11 cellular contexts compared by ENCODE assay signal in the genomic region with DNA sequence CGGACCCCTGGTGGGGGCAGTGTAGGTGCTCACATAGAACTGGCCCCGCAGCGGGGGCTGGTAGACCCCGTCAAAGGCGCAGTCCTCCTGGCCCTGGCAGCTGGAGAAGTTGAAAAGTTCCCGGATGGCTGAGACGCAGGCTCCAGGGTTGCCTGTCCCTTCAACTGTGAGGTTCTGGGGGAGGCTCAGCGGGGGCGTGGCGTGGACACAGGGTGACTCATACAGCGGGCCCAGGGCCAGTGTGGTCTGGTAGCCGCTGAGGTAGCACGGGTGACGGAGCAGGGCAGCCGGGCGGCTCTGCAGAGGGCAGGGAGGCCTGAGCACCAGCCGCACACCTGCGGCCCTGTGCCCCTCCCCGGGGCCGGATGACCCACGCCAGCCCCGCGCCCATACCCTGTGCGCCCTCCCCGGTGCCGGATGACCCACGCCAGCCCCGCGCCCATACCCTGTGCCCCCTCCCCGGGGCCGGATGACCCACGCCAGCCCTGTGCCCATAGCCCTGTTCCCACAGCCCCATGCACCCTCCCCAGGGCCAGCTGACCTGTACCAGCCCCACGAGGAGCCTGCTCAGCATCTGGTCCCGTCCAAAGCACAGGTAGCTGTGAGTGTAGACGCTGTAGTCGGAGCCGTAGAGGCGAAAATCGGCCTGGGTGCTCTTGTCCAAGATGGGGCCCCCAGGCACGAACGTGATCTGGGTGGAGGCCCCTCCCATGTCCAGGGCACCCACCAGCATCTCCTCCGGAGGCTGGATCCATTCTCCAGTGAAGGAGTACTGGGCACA. TPM values are rescaled to one million over a fixed set of nuclear protein-coding genes. Genes with fewer than 3 reads are reported as not detected.
DNase-seq lines count a peak whose midpoint lies in the region; ATAC-seq, FAIRE-seq and TF ChIP-seq lines count a peak whose summit lies in the region.
"Had no signal": no experiment of that assay in that cellular context is flagged by ENCODE, and none has a peak within 500 bp of the region (broad histone marks: within the 10 kb centered on the region; RNA-seq: fewer than 3 reads in every experiment).

No MANE protein-coding gene starts in this region.

- CTCF ChIA-PET in activated B cell treated with CpG ODN at 0.5 μM for 24 hours (lab: Charles Lee): no interaction called here
- CTCF ChIA-PET in activated naive CD4-positive, alpha-beta T cell treated with anti-CD3 and anti-CD28 coated beads, Interleukin-2, amount 10 ng/mL, durations not matched to agents 7 days and 5 days (lab: Charles Lee): no interaction called here

- H3K4me3 ChIP-seq in kidney (ENCODE audit: low read length in 2 of 2) (no peak overlapping the region), thoracic aorta (no peak overlapping the region)

- H3K9me3 ChIP-seq in kidney (ENCODE audit: control insufficient read depth in 1 of 2, low read length in 2 of 2) (no peaks in the 10 kb centered on the region), thoracic aorta (no peaks in the 10 kb centered on the region)

- H3K36me3 ChIP-seq in kidney (ENCODE audit: control insufficient read depth in 1 of 2, insufficient read depth in 2 of 2, low read length in 2 of 2) (no peaks in the 10 kb centered on the region), thoracic aorta (no peaks in the 10 kb centered on the region)

- no peak overlapping the region for H3K4me3 Mint-ChIP-seq in activated B cell treated with CpG ODN at 0.5 μM for 24 hours
- no peak overlapping the region for H3K4me3 Mint-ChIP-seq in activated naive CD4-positive, alpha-beta T cell treated with anti-CD3 and anti-CD28 coated beads, Interleukin-2, amount 10 ng/mL, durations not matched to agents 7 days and 5 days
- H3K4me3 Mint-ChIP-seq: T-helper 17 cell had no signal

- peak; percentile 90 for DNase-seq in HT-29 (ENCODE audit: low spot score)
- DNase-seq in activated B cell treated with CpG ODN at 0.5 μM for 24 hours: no peak
- DNase-seq in kidney: peak; percentile 96
- no peak for DNase-seq in thoracic aorta (ENCODE audit: low spot score)
- DNase-seq in stimulated activated CD4-positive, alpha-beta T cell treated with anti-CD3 and anti-CD28 coated beads, Interleukin-1b, Interleukin-23, amount 100 ng/mL, for 48 hours: no peak
- no peak for DNase-seq in activated naive CD4-positive, alpha-beta T cell treated with anti-CD3 and anti-CD28 coated beads, Interleukin-2, amount 10 ng/mL, durations not matched to agents 7 days and 5 days
- DNase-seq in NCI-H1048 (lab: John Stamatoyannopoulos, UW): no peak
- DNase-seq in activated T-cell treated with anti-CD3 and anti-CD28 coated beads, Interleukin-2, amount 50 U/mL, for 1 hour: no peak
- DNase-seq: stimulated activated CD4-positive, alpha-beta T cell treated with anti-CD3 and anti-CD28 coated beads, Interleukin-4, amount 100 ng/mL, for 1 hour had no signal

- no peak overlapping the region for H3K27ac Mint-ChIP-seq in activated B cell treated with CpG ODN at 0.5 μM for 24 hours
- no peak overlapping the region for H3K27ac Mint-ChIP-seq in activated naive CD4-positive, alpha-beta T cell treated with anti-CD3 and anti-CD28 coated beads, Interleukin-2, amount 10 ng/mL, durations not matched to agents 7 days and 5 days
- H3K27ac Mint-ChIP-seq: T-helper 17 cell had no signal

- H3K27ac ChIP-seq in kidney (ENCODE audit: low read depth in 2 of 2, low read length in 2 of 2): peak overlapping the region; percentile 61 to 71
- no peak overlapping the region for H3K27ac ChIP-seq in thoracic aorta
- H3K27ac ChIP-seq: epithelial cell of prostate had no signal

- POLR2A ChIA-PET in activated B cell treated with CpG ODN at 0.5 μM for 24 hours (lab: Charles Lee): no interaction called here

- peak overlapping the region in 1 of 2 donors; percentile 51 for H3K9ac ChIP-seq in kidney (ENCODE audit: low read length in 2 of 2)

- ATAC-seq in activated B cell treated with CpG ODN at 0.5 μM for 24 hours (ENCODE audit: low read depth) (peak; percentile 62), thoracic aorta (ENCODE audit: insufficient number of reproducible peaks, low FRiP score, low read depth) (peak; percentile 33)
- ATAC-seq: T-helper 17 cell had no signal

- no peaks in the 10 kb centered on the region for H3K4me1 Mint-ChIP-seq in activated B cell treated with CpG ODN at 0.5 μM for 24 hours
- H3K4me1 Mint-ChIP-seq in activated naive CD4-positive, alpha-beta T cell treated with anti-CD3 and anti-CD28 coated beads, Interleukin-2, amount 10 ng/mL, durations not matched to agents 7 days and 5 days: no peaks in the 10 kb centered on the region

- intact Hi-C loops in activated B cell treated with CpG ODN at 0.5 μM for 24 hours (cut with micrococcal nuclease): no loop called here
- intact Hi-C loops in kidney (cut with DNase I): no loop called here

- peaks cover 4% of the 10 kb centered on the region for H3K27me3 Mint-ChIP-seq in activated B cell treated with CpG ODN at 0.5 μM for 24 hours
- peaks cover 10% of the 10 kb centered on the region for H3K27me3 Mint-ChIP-seq in activated naive CD4-positive, alpha-beta T cell treated with anti-CD3 and anti-CD28 coated beads, Interleukin-2, amount 10 ng/mL, durations not matched to agents 7 days and 5 days

- FAIRE-seq in kidney (lab: Jason Lieb, UNC): no peak

- peaks cover 0 to 7% of the 10 kb centered on the region in 2 donors for H3K4me1 ChIP-seq in kidney (ENCODE audit: control insufficient read depth in 1 of 2, insufficient read depth in 1 of 2, low read depth in 1 of 2, low read length in 2 of 2)
- peaks cover 4 to 10% of the 10 kb centered on the region in 2 donors for H3K4me1 ChIP-seq in thoracic aorta (ENCODE audit: control insufficient read depth in 1 of 2, low read depth in 2 of 2)

- no peaks in the 10 kb centered on the region for H3K9me3 Mint-ChIP-seq in activated B cell treated with CpG ODN at 0.5 μM for 24 hours
- no peaks in the 10 kb centered on the region for H3K9me3 Mint-ChIP-seq in activated naive CD4-positive, alpha-beta T cell treated with anti-CD3 and anti-CD28 coated beads, Interleukin-2, amount 10 ng/mL, durations not matched to agents 7 days and 5 days

- H3K36me3 Mint-ChIP-seq in activated B cell treated with CpG ODN at 0.5 μM for 24 hours (ENCODE audit: low read depth): no peaks in the 10 kb centered on the region
- no peaks in the 10 kb centered on the region for H3K36me3 Mint-ChIP-seq in activated naive CD4-positive, alpha-beta T cell treated with anti-CD3 and anti-CD28 coated beads, Interleukin-2, amount 10 ng/mL, durations not matched to agents 7 days and 5 days

- TF ChIP-seq CTCF in activated B cell treated with CpG ODN at 0.5 μM for 24 hours (IDR thresholded peaks at IDR 0.05): no peak
- TF ChIP-seq CTCF in kidney (IDR thresholded peaks at IDR 0.05; ENCODE audit: borderline replicate concordance, extremely low read depth, insufficient read depth): no peak
- TF ChIP-seq CTCF in thoracic aorta (IDR thresholded peaks at IDR 0.05): no peak

- H3K27me3 ChIP-seq in thoracic aorta (replicated peaks; ENCODE audit: insufficient read depth): no peaks in the 10 kb centered on the region

RNA-seq across cellular contexts. Expression of a gene that starts 5.0 kb away (rescaled TPM):
- 0.76 and 1.3 TPM in 2 replicates for total RNA-seq in HT-29 (2014; rRNA removed; shearing (Covaris generic))
- total RNA-seq in activated B cell treated with CpG ODN at 0.5 μM for 24 hours (not detected in 2 replicates), kidney (5.2 TPM), thoracic aorta (not detected)
- 5.0 TPM for polyA plus RNA-seq in kidney (ENCODE audit: insufficient read depth, low read depth, low replicate concordance)
- total RNA-seq: T-helper 17 cell had no signal

RNA-seq across cellular contexts. Expression of a gene that starts 13.0 kb away (rescaled TPM):
- 1.5 and 3.7 TPM in 2 replicates for total RNA-seq in HT-29 (2014; rRNA removed; shearing (Covaris generic))
- 2.6 and 3.9 TPM in 2 replicates for total RNA-seq in activated B cell treated with CpG ODN at 0.5 μM for 24 hours
- total RNA-seq in kidney: 21.8 TPM
- polyA plus RNA-seq in kidney (ENCODE audit: insufficient read depth, low read depth, low replicate concordance): 19.1 TPM
- total RNA-seq in thoracic aorta: 1 to 10 TPM; 3.5 to 9.6 TPM

RNA-seq across cellular contexts. Expression of a gene that starts 13.2 kb away (rescaled TPM):
- total RNA-seq in HT-29 (2014; rRNA removed; shearing (Covaris generic)): 7.6 and 14.1 TPM in 2 replicates
- total RNA-seq in activated B cell treated with CpG ODN at 0.5 μM for 24 hours (8.4 and 12.8 TPM in 2 replicates), kidney (44.5 TPM), thoracic aorta (10 to 100 TPM; 22.7 to 29.4 TPM)
- 18.9 TPM for polyA plus RNA-seq in kidney (ENCODE audit: insufficient read depth, low read depth, low replicate concordance)

RNA-seq across cellular contexts. Expression of a gene that starts 23.0 kb away (rescaled TPM):
- total RNA-seq in HT-29 (2014; rRNA removed; shearing (Covaris generic)): 74.4 and 77.7 TPM in 2 replicates
- total RNA-seq in activated B cell treated with CpG ODN at 0.5 μM for 24 hours: 22.5 and 24.7 TPM in 2 replicates
- total RNA-seq in kidney: 49.5 TPM
- 32.7 TPM for polyA plus RNA-seq in kidney (ENCODE audit: insufficient read depth, low read depth, low replicate concordance)
- total RNA-seq in thoracic aorta: 100 to 1,000 TPM; 168 to 251 TPM

Comparison
In these comparisons a context has a peak if more than half of its experiments do, and no peak if none do; other contexts are left out.
1. DNase-seq: peak in HT-29 (single experiment) and kidney (single experiment); none in activated B cell treated with CpG ODN at 0.5 μM for 24 hours (single experiment), thoracic aorta (single experiment), stimulated activated CD4-positive, alpha-beta T cell treated with anti-CD3 and anti-CD28 coated beads, Interleukin-1b, Interleukin-23, amount 100 ng/mL, for 48 hours (single experiment), activated naive CD4-positive, alpha-beta T cell treated with anti-CD3 and anti-CD28 coated beads, Interleukin-2, amount 10 ng/mL, durations not matched to agents 7 days and 5 days (single experiment), NCI-H1048 (single experiment) and activated T-cell treated with anti-CD3 and anti-CD28 coated beads, Interleukin-2, amount 50 U/mL, for 1 hour (single experiment).
2. H3K27ac ChIP-seq: peak in kidney (2 of 2); none in thoracic aorta (0 of 2).